Comparison of ENCODE assay signal across 1 cellular context in genomic region chr5:10334830-10335229, GRCh38.
TF ChIP-seq lines count a peak whose summit lies in the region.

No MANE protein-coding gene starts in this region.

TF ChIP-seq in K562, 482 proteins besides CTCF, POLR2A, EP300 and RAD21 (continues in another document):
- TF ChIP-seq COPS2 (conservative IDR thresholded peaks at IDR 0.05): no peak
- TF ChIP-seq KLF16 (IDR thresholded peaks at IDR 0.05): no peak
- TF ChIP-seq HDAC1 (IDR thresholded peaks at IDR 0.05): no peak
- no peak for TF ChIP-seq KAT2B (IDR thresholded peaks at IDR 0.05; ENCODE audit: low read depth, low read length)
- no peak for TF ChIP-seq ARID3B (CRISPR knock-in tag; IDR thresholded peaks at IDR 0.05; ENCODE audit: borderline replicate concordance)
- TF ChIP-seq PHF20 (IDR thresholded peaks at IDR 0.05; ENCODE audit: partially characterized antibody): no peak
- TF ChIP-seq ETV6 (IDR thresholded peaks at IDR 0.05; ENCODE audit: borderline replicate concordance in 1 of 2, low read depth in 2 of 2, low read length in 1 of 2): no peak
- no peak for TF ChIP-seq ETV6 (CRISPR knock-in tag; IDR thresholded peaks at IDR 0.05; ENCODE audit: borderline replicate concordance)
- 0 out of 2 replicates have a peak, but pooled peaks have one; percentile 19 for TF ChIP-seq SMAD4 (CRISPR knock-in tag; conservative IDR thresholded peaks at IDR 0.05)
- TF ChIP-seq ZNF583 (CRISPR knock-in tag; IDR thresholded peaks at IDR 0.05): no peak
- peak; percentile 41 to 55; a peak in 3 of 4 replicates for TF ChIP-seq TRIM24 (IDR thresholded peaks at IDR 0.05)
- TF ChIP-seq SRF (CRISPR knock-in tag; IDR thresholded peaks at IDR 0.05): 0 out of 4 replicates have a peak, but pooled peaks of 1 of the 2 experiments have one; percentile 22
- peak; percentile 93 for TF ChIP-seq SPI1 (IDR thresholded peaks at IDR 0.05; ENCODE audit: borderline replicate concordance, low read depth, low read length)
- no peak for TF ChIP-seq NR3C1 (CRISPR knock-in tag; IDR thresholded peaks at IDR 0.05)
- no peak for TF ChIP-seq PBX2 (CRISPR knock-in tag; IDR thresholded peaks at IDR 0.05; ENCODE audit: low read depth)
- no peak for TF ChIP-seq PBX2 (tag; conservative IDR thresholded peaks at IDR 0.05; ENCODE audit: low read depth)
- TF ChIP-seq ZNF318 (IDR thresholded peaks at IDR 0.05; ENCODE audit: borderline replicate concordance in 1 of 2, low read depth in 1 of 2): no peak
- TF ChIP-seq ZNF449 (CRISPR knock-in tag; IDR thresholded peaks at IDR 0.05): no peak
- TF ChIP-seq MBD2 (IDR thresholded peaks at IDR 0.05; ENCODE audit: borderline replicate concordance, low read depth): no peak
- no peak for TF ChIP-seq ZNF75A (CRISPR knock-in tag; IDR thresholded peaks at IDR 0.05)
- TF ChIP-seq ZBTB7A (IDR thresholded peaks at IDR 0.05; ENCODE audit: borderline replicate concordance, control insufficient read depth, low read depth, low read length): no peak
- TF ChIP-seq POLR2B (IDR thresholded peaks at IDR 0.05; ENCODE audit: low read depth, partially characterized antibody): no peak
- peak; percentile 64 for TF ChIP-seq CEBPG (CRISPR knock-in tag; IDR thresholded peaks at IDR 0.05)
- no peak for TF ChIP-seq CEBPG (tag; conservative IDR thresholded peaks at IDR 0.05 in 1 of 2, IDR thresholded peaks at IDR 0.05 in 1 of 2)
- TF ChIP-seq SREBF1 (IDR thresholded peaks at IDR 0.05; ENCODE audit: borderline replicate concordance, low read depth, low read length): no peak
- no peak for TF ChIP-seq SFPQ (IDR thresholded peaks at IDR 0.05; ENCODE audit: low read depth, low read length)
- TF ChIP-seq RFX1 (IDR thresholded peaks at IDR 0.05): no peak
- TF ChIP-seq ZNF277 (CRISPR knock-in tag; IDR thresholded peaks at IDR 0.05; ENCODE audit: borderline replicate concordance): no peak
- no peak for TF ChIP-seq HNRNPL (IDR thresholded peaks at IDR 0.05; ENCODE audit: low read depth, low read length)
- TF ChIP-seq MTF1 (CRISPR knock-in tag; IDR thresholded peaks at IDR 0.05; ENCODE audit: borderline replicate concordance): no peak
- no peak for TF ChIP-seq SAFB2 (IDR thresholded peaks at IDR 0.05; ENCODE audit: borderline replicate concordance, low read depth, low read length, severe bottlenecking)
- no peak for TF ChIP-seq ZNF695 (CRISPR knock-in tag; IDR thresholded peaks at IDR 0.05)
- TF ChIP-seq POLR3G (IDR thresholded peaks at IDR 0.05; ENCODE audit: extremely low read depth, insufficient read length, insufficient replicate concordance): no peak
- TF ChIP-seq HMG20B (CRISPR knock-in tag; IDR thresholded peaks at IDR 0.05): no peak
- 0 out of 4 replicates have a peak, but pooled peaks of 1 of the 2 experiments have one; percentile 32 for TF ChIP-seq MAZ (CRISPR knock-in tag; conservative IDR thresholded peaks at IDR 0.05 in 1 of 2, IDR thresholded peaks at IDR 0.05 in 1 of 2)
- TF ChIP-seq CEBPZ (IDR thresholded peaks at IDR 0.05; ENCODE audit: borderline replicate concordance, low read depth, low read length): no peak
- TF ChIP-seq ZNF3 (CRISPR knock-in tag; IDR thresholded peaks at IDR 0.05): no peak
- no peak for TF ChIP-seq BCOR (IDR thresholded peaks at IDR 0.05)
- TF ChIP-seq MCM3 (IDR thresholded peaks at IDR 0.05): no peak
